ENCODE assay signal across 1 cellular context in the genomic region with DNA sequence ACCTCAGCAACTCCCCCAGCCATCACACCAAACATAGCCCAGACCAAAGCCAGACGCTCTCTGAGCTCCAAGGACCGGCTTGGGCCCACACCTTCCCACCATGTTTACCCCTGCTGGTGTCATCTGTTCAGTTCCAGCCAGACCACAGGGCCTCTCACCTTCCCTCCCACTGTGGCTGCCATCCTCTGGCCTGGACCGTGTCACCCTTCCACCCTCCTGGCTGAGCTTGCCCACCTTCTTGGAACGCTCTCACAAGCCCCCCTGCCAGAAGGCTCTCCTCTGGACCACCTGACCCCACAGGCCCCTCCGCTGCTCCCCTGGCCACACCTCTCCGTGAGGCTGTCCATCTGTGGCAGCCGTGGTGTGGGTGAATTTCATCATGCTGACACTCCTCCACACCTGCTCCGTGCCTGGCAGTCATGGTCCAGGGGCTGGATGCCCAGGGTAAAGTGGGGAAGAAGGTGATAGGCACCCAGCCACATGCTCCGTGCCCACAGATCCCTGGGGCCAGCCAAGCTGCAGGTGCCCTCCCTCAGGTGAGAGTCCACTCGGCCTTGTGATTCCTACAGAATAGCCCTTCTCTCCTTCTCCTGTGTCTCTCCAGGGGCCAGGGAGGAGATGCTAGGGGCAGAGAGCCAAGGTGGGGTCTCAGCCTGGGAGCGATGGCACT.
TF ChIP-seq lines count a peak whose summit lies in the region.

No MANE protein-coding gene starts in this region.

TF ChIP-seq in IMR-90, 13 proteins besides CTCF, POLR2A, EP300 and RAD21 (continued from another document):
- no peak for TF ChIP-seq USF2 (IDR thresholded peaks at IDR 0.05; ENCODE audit: low read depth, low read length)
- no peak for TF ChIP-seq ELK1 (IDR thresholded peaks at IDR 0.05; ENCODE audit: borderline replicate concordance, low read depth, low read length)
- TF ChIP-seq RFX5 (IDR thresholded peaks at IDR 0.05; ENCODE audit: low read depth, low read length), result no peak
- TF ChIP-seq BHLHE40 (IDR thresholded peaks at IDR 0.05; ENCODE audit: low read depth, low read length), result no peak
- no peak for TF ChIP-seq FOS (IDR thresholded peaks at IDR 0.05; ENCODE audit: low read depth, low read length)
- TF ChIP-seq SMC3 (IDR thresholded peaks at IDR 0.05; ENCODE audit: low read depth, low read length), result no peak
- no peak for TF ChIP-seq NFE2L2 (IDR thresholded peaks at IDR 0.05; ENCODE audit: low read depth, low read length)
- no peak for TF ChIP-seq MAFK (IDR thresholded peaks at IDR 0.05; ENCODE audit: low read depth, low read length)
- no peak for TF ChIP-seq CEBPB (IDR thresholded peaks at IDR 0.05; ENCODE audit: low read depth, low read length)
